ENCODE assay signal across 10 cellular contexts in the genomic region with DNA sequence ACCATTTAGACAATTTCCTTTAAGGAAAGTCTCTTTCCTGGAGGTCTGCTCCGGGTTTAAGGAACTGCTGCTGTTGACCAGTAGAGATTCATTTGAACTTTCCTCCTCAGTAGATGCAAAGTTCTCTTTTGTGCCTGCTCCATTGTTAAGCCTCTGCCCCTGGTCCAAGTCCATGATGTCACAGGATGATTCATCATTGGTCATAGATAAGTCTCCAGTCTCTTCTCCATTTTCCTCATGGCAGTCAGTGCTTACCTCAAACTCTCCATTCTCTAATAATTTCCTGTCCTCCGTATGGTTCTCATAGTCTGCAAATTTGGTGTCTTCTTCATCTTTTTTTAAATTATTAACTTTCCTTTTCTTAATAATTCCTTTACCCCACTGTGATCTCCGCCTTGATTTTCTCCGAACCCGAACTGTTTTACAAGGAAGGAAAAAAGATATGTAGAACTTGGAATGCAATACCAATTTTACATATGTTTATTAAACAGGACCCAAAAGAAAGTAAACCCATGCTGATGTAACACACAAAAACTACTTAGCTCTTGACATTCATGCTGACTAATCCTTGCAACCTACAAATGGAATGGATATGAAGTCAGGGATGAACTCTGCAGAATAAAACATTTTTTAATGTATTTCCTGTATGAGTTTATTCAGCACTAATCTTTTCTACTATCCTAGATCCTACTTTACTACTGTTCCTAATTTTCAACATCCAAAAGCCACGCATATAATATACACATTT.
DNase-seq lines count a peak whose midpoint lies in the region; ATAC-seq, FAIRE-seq and TF ChIP-seq lines count a peak whose summit lies in the region.
"Had no signal": no experiment of that assay in that cellular context is flagged by ENCODE, and none has a peak within 500 bp of the region (broad histone marks: within the 10 kb centered on the region; RNA-seq: fewer than 3 reads in every experiment).

No MANE protein-coding gene starts in this region.

- CTCF ChIA-PET in activated CD8-positive, alpha-beta T cell treated with anti-CD3 and anti-CD28 coated beads, Interleukin-2, amount 10 ng/mL, durations not matched to agents 7 days and 5 days (lab: Charles Lee): no interaction called here

- H3K9me3 Mint-ChIP-seq in activated CD8-positive, alpha-beta T cell treated with anti-CD3 and anti-CD28 coated beads, Interleukin-2, amount 10 ng/mL, durations not matched to agents 7 days and 5 days (ENCODE audit: insufficient read depth): no peaks in the 10 kb centered on the region
- H3K9me3 Mint-ChIP-seq in endodermal cell: no peaks in the 10 kb centered on the region
- H3K9me3 Mint-ChIP-seq: central memory CD8-positive, alpha-beta T cell had no signal

- no peaks in the 10 kb centered on the region for H3K27me3 ChIP-seq in bronchial epithelial cell (ENCODE audit: control insufficient read depth, insufficient read depth, low read length)
- H3K27me3 ChIP-seq in lung (ENCODE audit: control insufficient read depth, insufficient read depth): no peaks in the 10 kb centered on the region
- H3K27me3 ChIP-seq in endodermal cell (ENCODE audit: control insufficient read depth, insufficient read depth, low read length, poor library complexity, severe bottlenecking): no peaks in the 10 kb centered on the region
- H3K27me3 ChIP-seq: transverse colon had no signal

- in situ Hi-C loops in Caki2 (cut with HindIII; ENCODE audit: low pct_unique_long_range_greater_than_20kb, low sequenced_read_pairs): no loop called here

- 83 to 84% methylated on average over 6 of the region's 6 CpGs for WGBS in lung, 2 donors
- 91 to 100% methylated on average over 3 of the region's 6 CpGs for WGBS in endodermal cell (ENCODE audit: insufficient coverage in 1 of 2, insufficient read length in 1 of 2), 2 experiments

- peak; percentile 91 for FAIRE-seq in bronchial epithelial cell (lab: Jason Lieb, UNC)

- H3K27me3 Mint-ChIP-seq in activated CD8-positive, alpha-beta T cell treated with anti-CD3 and anti-CD28 coated beads, Interleukin-2, amount 10 ng/mL, durations not matched to agents 7 days and 5 days (ENCODE audit: low read depth): no peaks in the 10 kb centered on the region
- no peaks in the 10 kb centered on the region for H3K27me3 Mint-ChIP-seq in endodermal cell (ENCODE audit: insufficient read depth)
- H3K27me3 Mint-ChIP-seq: central memory CD8-positive, alpha-beta T cell had no signal

- ATAC-seq in lung (ENCODE audit: insufficient read depth, low FRiP score) (no peak), GM18519 (IDR thresholded peaks at IDR 0.05; ENCODE audit: low FRiP score, unreplicated experiment) (no peak), HG02763 (IDR thresholded peaks at IDR 0.05; ENCODE audit: unreplicated experiment) (no peak)
- ATAC-seq in activated CD8-positive, alpha-beta T cell treated with anti-CD3 and anti-CD28 coated beads, Interleukin-2, amount 10 ng/mL, durations not matched to agents 7 days and 5 days: no peak

- peaks cover 2 to 3% of the 10 kb centered on the region in 2 donors for H3K4me1 ChIP-seq in lung (ENCODE audit: control insufficient read depth in 2 of 2, insufficient read depth in 2 of 2, low read length in 2 of 2)
- H3K4me1 ChIP-seq in endodermal cell (ENCODE audit: control insufficient read depth, insufficient read depth, low read length): peaks cover 13% of the 10 kb centered on the region

- no peak overlapping the region for H3K27ac Mint-ChIP-seq in activated CD8-positive, alpha-beta T cell treated with anti-CD3 and anti-CD28 coated beads, Interleukin-2, amount 10 ng/mL, durations not matched to agents 7 days and 5 days
- H3K27ac Mint-ChIP-seq in endodermal cell: no peak overlapping the region

- peaks cover 14% of the 10 kb centered on the region for H3K4me1 Mint-ChIP-seq in activated CD8-positive, alpha-beta T cell treated with anti-CD3 and anti-CD28 coated beads, Interleukin-2, amount 10 ng/mL, durations not matched to agents 7 days and 5 days (ENCODE audit: low read depth)
- H3K4me1 Mint-ChIP-seq in endodermal cell: peaks cover 48% of the 10 kb centered on the region

- DNase-seq in Caki2 (ENCODE audit: low read depth): peak; percentile 44
- peak; percentile 82 for DNase-seq in LHCN-M2 (ENCODE audit: low read depth)
- peak; percentile 93 for DNase-seq in bronchial epithelial cell (ENCODE audit: low read depth)
- DNase-seq in lung (ENCODE audit: low spot score): no peak
- DNase-seq in activated CD8-positive, alpha-beta T cell treated with anti-CD3 and anti-CD28 coated beads, Interleukin-2, amount 10 ng/mL, durations not matched to agents 7 days and 5 days: no peak
- no peak for DNase-seq in endodermal cell
- DNase-seq: transverse colon had no signal

- POLR2A ChIA-PET in activated CD8-positive, alpha-beta T cell treated with anti-CD3 and anti-CD28 coated beads, Interleukin-2, amount 10 ng/mL, durations not matched to agents 7 days and 5 days (lab: Charles Lee): no interaction called here

- H3K27ac ChIP-seq in lung (ENCODE audit: low read depth in 1 of 2, low read length in 1 of 2): peak overlapping the region; percentile 17 to 45
- no peak overlapping the region for H3K27ac ChIP-seq in endodermal cell (ENCODE audit: low read depth, low read length)
- H3K27ac ChIP-seq: transverse colon had no signal

- H3K9ac ChIP-seq in endodermal cell (ENCODE audit: extremely low read depth, low read length, poor library complexity, severe bottlenecking): no peak overlapping the region

- no peak overlapping the region for H3K4me3 Mint-ChIP-seq in activated CD8-positive, alpha-beta T cell treated with anti-CD3 and anti-CD28 coated beads, Interleukin-2, amount 10 ng/mL, durations not matched to agents 7 days and 5 days
- no peak overlapping the region for H3K4me3 Mint-ChIP-seq in endodermal cell
- H3K4me3 Mint-ChIP-seq: central memory CD8-positive, alpha-beta T cell had no signal

- TF ChIP-seq CTCF in bronchial epithelial cell (IDR thresholded peaks at IDR 0.05; ENCODE audit: insufficient read depth, low read length, severe bottlenecking) (no peak), lung (IDR thresholded peaks at IDR 0.05; ENCODE audit: control extremely low read depth, extremely low read depth) (no peak), endodermal cell (conservative IDR thresholded peaks at IDR 0.05) (no peak)

- H3K36me3 Mint-ChIP-seq in activated CD8-positive, alpha-beta T cell treated with anti-CD3 and anti-CD28 coated beads, Interleukin-2, amount 10 ng/mL, durations not matched to agents 7 days and 5 days (ENCODE audit: low read depth): peaks cover 32% of the 10 kb centered on the region
- H3K36me3 Mint-ChIP-seq in endodermal cell (ENCODE audit: low read depth): peaks cover 16% of the 10 kb centered on the region

- H3K36me3 ChIP-seq in bronchial epithelial cell (ENCODE audit: control insufficient read depth, insufficient read depth, low read length) (peaks cover 1% of the 10 kb centered on the region), lung (ENCODE audit: control insufficient read depth in 2 of 2, insufficient read depth in 2 of 2, low read length in 2 of 2) (peaks cover 6 to 11% of the 10 kb centered on the region in 2 donors), endodermal cell (ENCODE audit: control insufficient read depth, insufficient read depth, low read length) (peaks cover 21% of the 10 kb centered on the region)

- H3K4me3 ChIP-seq in bronchial epithelial cell (ENCODE audit: low read depth, low read length) (no peak overlapping the region), lung (no peak overlapping the region), endodermal cell (ENCODE audit: low read length) (no peak overlapping the region)
- H3K4me3 ChIP-seq: transverse colon had no signal

- H3K9me3 ChIP-seq in lung (ENCODE audit: control insufficient read depth in 2 of 2, insufficient read depth in 1 of 2, low read length in 1 of 2): no peaks in the 10 kb centered on the region
- no peaks in the 10 kb centered on the region for H3K9me3 ChIP-seq in endodermal cell (ENCODE audit: control insufficient read depth, low read length)
- H3K9me3 ChIP-seq: transverse colon had no signal

Comparison
In these comparisons a context has a peak if more than half of its experiments do, and no peak if none do; other contexts are left out.
1. DNase-seq: peak in Caki2 (single experiment), LHCN-M2 (single experiment) and bronchial epithelial cell (single experiment); none in lung (single experiment), activated CD8-positive, alpha-beta T cell treated with anti-CD3 and anti-CD28 coated beads, Interleukin-2, amount 10 ng/mL, durations not matched to agents 7 days and 5 days (single experiment) and endodermal cell (single experiment).